16 cellular contexts compared by ENCODE assay signal in genomic region chr12:92107094-92107493, GRCh38. TPM values are rescaled to one million over a fixed set of nuclear protein-coding genes. Genes with fewer than 3 reads are reported as not detected.
A peak's percentile ranks its signal among the peaks of the same experiment; 100 is the strongest.
DNase-seq lines count a peak whose midpoint lies in the region; ATAC-seq and TF ChIP-seq lines count a peak whose summit lies in the region.
"Had no signal": no experiment of that assay in that cellular context is flagged by ENCODE, and none has a peak within 500 bp of the region (broad histone marks: within the 10 kb centered on the region; RNA-seq: fewer than 3 reads in every experiment).

No MANE protein-coding gene starts in this region.

- no peak overlapping the region for H4K91ac ChIP-seq in IMR-90 (ENCODE audit: insufficient read depth, low read depth, low read length)
- H4K91ac ChIP-seq in neuronal stem cell (ENCODE audit: low read depth, low read length, poor library complexity) = no peak overlapping the region

- H2BK120ac ChIP-seq in IMR-90 (ENCODE audit: low read depth, low read length) (no peak overlapping the region), neuronal stem cell (ENCODE audit: low read depth, low read length) (no peak overlapping the region)

- H2BK5ac ChIP-seq in IMR-90 (ENCODE audit: low read depth, low read length, poor library complexity, severe bottlenecking) (no peak overlapping the region), neuronal stem cell (ENCODE audit: low read length) (no peak overlapping the region)

- no peak for TF ChIP-seq RAD21 in IMR-90 (IDR thresholded peaks at IDR 0.05; ENCODE audit: low read length)

- H3K14ac ChIP-seq in IMR-90 (replicated peaks; ENCODE audit: low read depth, low read length) (no peak overlapping the region), neuronal stem cell (ENCODE audit: low read length) (no peak overlapping the region)

- H2AK5ac ChIP-seq in IMR-90 (ENCODE audit: low read depth, low read length) = peak overlapping the region; percentile 0; the same call in 1 of the 2 replicates
- no peak overlapping the region for H2AK5ac ChIP-seq in neuronal stem cell (ENCODE audit: low read depth, low read length)

- POLR2A ChIA-PET in activated CD4-positive, alpha-beta T cell treated with anti-CD3 and anti-CD28 coated beads for 36 hours (lab: Charles Lee) = interaction anchor here (0.7 kb wide), 1 partner anchor 481 kb away, joined by 6 read pairs; no protein-coding TSS in a partner anchor
- POLR2A ChIA-PET in IMR-90 (lab: Charles Lee; ENCODE audit: unreplicated experiment) = interaction anchor here (0.6 kb wide), 1 partner anchor 31 kb away, joined by 4 read pairs; no protein-coding TSS in a partner anchor

- H3K23ac ChIP-seq in IMR-90 (ENCODE audit: low read depth, low read length) (peak overlapping the region; percentile 26; the same call in 1 of the 2 replicates), neuronal stem cell (ENCODE audit: low read depth, low read length, poor library complexity) (no peak overlapping the region)

- no peak for ATAC-seq in activated CD4-positive, alpha-beta T cell treated with anti-CD3 and anti-CD28 coated beads for 36 hours
- ATAC-seq in IMR-90 (ENCODE audit: low read depth) = no peak
- ATAC-seq in HG02642 (IDR thresholded peaks at IDR 0.05; ENCODE audit: poor library complexity, unreplicated experiment) = no peak
- ATAC-seq: activated CD4-positive, CD25-positive, alpha-beta regulatory T cell treated with anti-CD3 and anti-CD28 coated beads, Interleukin-2, amount 50 U/mL, for 24 hours; GM12878; stimulated activated naive CD8-positive, alpha-beta T cell treated with anti-CD3 and anti-CD28 coated beads, Interleukin-15, Interleukin-2, amounts not matched to agents 100 U/mL and 50 U/mL, for 24 hours had no signal

- H3K4me3 ChIP-seq in IMR-90 (ENCODE audit: insufficient read depth, low read depth, low read length) (no peak overlapping the region), ectodermal cell (ENCODE audit: insufficient read depth, low read depth, low read length) (no peak overlapping the region), neuronal stem cell (ENCODE audit: low read length in 2 of 2) (no peak overlapping the region)
- H3K4me3 ChIP-seq: GM12878 had no signal

- H2BK15ac ChIP-seq in IMR-90 (ENCODE audit: low read depth, low read length) (0 out of 3 replicates have a peak overlapping the region, but pooled peaks have one; percentile 4), neuronal stem cell (ENCODE audit: low read length) (no peak overlapping the region)

- H4K8ac ChIP-seq in IMR-90 (ENCODE audit: low read depth in 2 of 2, low read length in 2 of 2) (peak overlapping the region; percentile 40 to 64; a peak in 2 of 4 replicates), neuronal stem cell (ENCODE audit: low read depth, low read length) (no peak overlapping the region)

- TF ChIP-seq CTCF in IMR-90 (conservative IDR thresholded peaks at IDR 0.05; ENCODE audit: low read depth, low read length) = no peak

- WGBS in IMR-90 (ENCODE audit: extremely low coverage in 2 of 2, insufficient read length in 1 of 2), 2 experiments = no CpG with 5 or more reads among the region's 4 CpGs
- 68 to 71% methylated on average over 4 of the region's 4 CpGs for WGBS in ectodermal cell, 2 experiments
- no CpG with 5 or more reads among the region's 4 CpGs for WGBS in neuronal stem cell (ENCODE audit: extremely low coverage in 2 of 2, insufficient read length in 2 of 2, insufficient replicate concordance in 1 of 2), 2 donors

- H4K5ac ChIP-seq in IMR-90 (ENCODE audit: low read depth, low read length) = no peak overlapping the region; the same call in 1 of the 2 replicates

- H3K9ac ChIP-seq in IMR-90 (ENCODE audit: low read depth, low read length) (no peak overlapping the region), neuronal stem cell (ENCODE audit: low read depth, low read length, poor library complexity) (no peak overlapping the region)

- dilution Hi-C loops in IMR-90 (cut with HindIII; ENCODE audit: low sequenced_read_pairs, unreplicated experiment) = no loop called here

- no peaks in the 10 kb centered on the region for H3K9me3 Mint-ChIP-seq in activated CD4-positive, alpha-beta T cell treated with anti-CD3 and anti-CD28 coated beads for 36 hours (ENCODE audit: low read depth)
- H3K9me3 Mint-ChIP-seq: memory B cell had no signal

- TF ChIP-seq POLR2A in IMR-90 (IDR thresholded peaks at IDR 0.05; ENCODE audit: low read depth, low read length) = no peak

- peak overlapping the region; percentile 29 for H3K27ac Mint-ChIP-seq in activated CD4-positive, alpha-beta T cell treated with anti-CD3 and anti-CD28 coated beads for 36 hours
- H3K27ac Mint-ChIP-seq: memory B cell had no signal

- no peak overlapping the region for H3K56ac ChIP-seq in IMR-90 (ENCODE audit: extremely low read depth, insufficient read depth, low read length)

- H3K27ac ChIP-seq in IMR-90 (ENCODE audit: insufficient read depth, low read length) = no peak overlapping the region
- H3K27ac ChIP-seq in ectodermal cell (ENCODE audit: insufficient read depth, low read depth, low read length, poor library complexity, severe bottlenecking) = peak overlapping the region; percentile 81
- peak overlapping the region; percentile 24 for H3K27ac ChIP-seq in neuronal stem cell (replicated peaks; ENCODE audit: low read length)
- H3K27ac ChIP-seq: RWPE1 had no signal

- peaks cover 3% of the 10 kb centered on the region for H3K36me3 Mint-ChIP-seq in activated CD4-positive, alpha-beta T cell treated with anti-CD3 and anti-CD28 coated beads for 36 hours (ENCODE audit: low read depth)
- H3K36me3 Mint-ChIP-seq: memory B cell had no signal

- no peaks in the 10 kb centered on the region for H3K36me3 ChIP-seq in IMR-90 (ENCODE audit: control insufficient read depth, insufficient read depth, low read length)
- H3K36me3 ChIP-seq in ectodermal cell (ENCODE audit: control insufficient read depth, insufficient read depth, low read length) = no peaks in the 10 kb centered on the region
- H3K36me3 ChIP-seq in neuronal stem cell (replicated peaks in 1 of 2; ENCODE audit: control insufficient read depth in 2 of 2, insufficient read depth in 2 of 2, low read length in 2 of 2) = no peaks in the 10 kb centered on the region

- in situ Hi-C loops in IMR-90 (cut with MboI; ENCODE audit: low sequenced_read_pairs) = no loop called here

- peak overlapping the region; percentile 45; the same call in 1 of the 2 replicates for H3K4ac ChIP-seq in IMR-90 (ENCODE audit: low read depth, low read length)
- no peak overlapping the region for H3K4ac ChIP-seq in neuronal stem cell (ENCODE audit: low read length)

- H2BK20ac ChIP-seq in IMR-90 (ENCODE audit: low read depth, low read length) = no peak overlapping the region

- no peak overlapping the region for H2BK12ac ChIP-seq in neuronal stem cell (ENCODE audit: low read length)

- H4K20me1 ChIP-seq in IMR-90 (ENCODE audit: insufficient read depth, low read length) = no peaks in the 10 kb centered on the region

- BruUV-seq in IMR-90 (replicated peaks; lab: Mats Ljungman, UMichigan) = no TSS peak

- no peak for DNase-seq in activated CD4-positive, alpha-beta T cell treated with anti-CD3 and anti-CD28 coated beads for 36 hours
- no peak for DNase-seq in activated CD4-positive, alpha-beta T cell treated with anti-CD3 and anti-CD28 coated beads for 48 hours
- DNase-seq in IMR-90 = no peak
- no peak for DNase-seq in neuronal stem cell (ENCODE audit: low spot score)
- DNase-seq in EL = no peak
- no peak for DNase-seq in hippocampal formation (lab: John Stamatoyannopoulos, UW)
- DNase-seq: MM.1S; NCI-H187 treated with DMSO at 0.1 percent for 48 hours; stimulated activated naive CD8-positive, alpha-beta T cell treated with anti-CD3 and anti-CD28 coated beads, Interleukin-15, Interleukin-2, amounts not matched to agents 100 U/mL and 50 U/mL, for 24 hours had no signal

- peaks cover 68% of the 10 kb centered on the region for H3K4me1 Mint-ChIP-seq in activated CD4-positive, alpha-beta T cell treated with anti-CD3 and anti-CD28 coated beads for 36 hours

- H3K27me3 Mint-ChIP-seq in activated CD4-positive, alpha-beta T cell treated with anti-CD3 and anti-CD28 coated beads for 36 hours = no peaks in the 10 kb centered on the region
- H3K27me3 Mint-ChIP-seq: memory B cell had no signal

- H2AK9ac ChIP-seq in IMR-90 (replicated peaks; ENCODE audit: low read depth, low read length, poor library complexity) = peak overlapping the region; percentile 76

- H3K9me3 ChIP-seq in IMR-90 (ENCODE audit: control insufficient read depth, insufficient read depth, low read length) (no peaks in the 10 kb centered on the region), ectodermal cell (ENCODE audit: control insufficient read depth, low read length) (no peaks in the 10 kb centered on the region), neuronal stem cell (replicated peaks in 1 of 2; ENCODE audit: control insufficient read depth in 2 of 2, insufficient read depth in 1 of 2, low read depth in 1 of 2, low read length in 2 of 2) (no peaks in the 10 kb centered on the region)

- peaks cover 5% of the 10 kb centered on the region; the same call in 1 of the 2 replicates for H3K9me1 ChIP-seq in IMR-90 (ENCODE audit: insufficient read depth, low read length)

- H3K79me1 ChIP-seq in IMR-90 (ENCODE audit: low read depth in 1 of 2, low read length in 2 of 2) = peaks cover 20 to 34% of the 10 kb centered on the region in 2 experiments; a peak in 3 of 4 replicates
- peaks cover 1% of the 10 kb centered on the region for H3K79me1 ChIP-seq in neuronal stem cell (ENCODE audit: low read depth, low read length)

- H3K4me2 ChIP-seq in IMR-90 (ENCODE audit: low read depth, low read length) (no peak overlapping the region), neuronal stem cell (ENCODE audit: insufficient read depth, low read length, poor library complexity, severe bottlenecking) (no peak overlapping the region)

- H3K18ac ChIP-seq in IMR-90 (ENCODE audit: low read depth, low read length) (no peak overlapping the region), neuronal stem cell (ENCODE audit: low read length) (no peak overlapping the region)

- CTCF ChIA-PET in activated CD4-positive, alpha-beta T cell treated with anti-CD3 and anti-CD28 coated beads for 36 hours (lab: Charles Lee) = no interaction called here
- CTCF ChIA-PET in IMR-90 (lab: Yijun Ruan, JAX) = interaction anchor here (0.6 to 2.5 kb wide), 3 partner anchors 11 to 296 kb away, joined by 3 to 7 read pairs (median 3); no protein-coding TSS in a partner anchor

- H3K27me3 ChIP-seq in IMR-90 (ENCODE audit: control insufficient read depth, insufficient read depth, low read length) (no peaks in the 10 kb centered on the region), ectodermal cell (ENCODE audit: control insufficient read depth, insufficient read depth, low read length, poor library complexity, severe bottlenecking) (no peaks in the 10 kb centered on the region), neuronal stem cell (ENCODE audit: control insufficient read depth in 3 of 3, insufficient read depth in 3 of 3, low read depth in 1 of 3, low read length in 3 of 3) (no peaks in the 10 kb centered on the region)

- H3K4me1 ChIP-seq in IMR-90 (ENCODE audit: control insufficient read depth, insufficient read depth, low read length) (peaks cover 12% of the 10 kb centered on the region), ectodermal cell (ENCODE audit: control insufficient read depth, insufficient read depth, low read length) (peaks cover 26% of the 10 kb centered on the region), neuronal stem cell (ENCODE audit: control insufficient read depth in 2 of 2, insufficient read depth in 1 of 2, low read depth in 1 of 2, low read length in 2 of 2) (peaks cover 19 to 25% of the 10 kb centered on the region in 2 donors)

- H2AFZ ChIP-seq in IMR-90 (replicated peaks; ENCODE audit: low read length, poor library complexity) = no peak overlapping the region
- H2AFZ ChIP-seq in neuronal stem cell (ENCODE audit: low read length) = peak overlapping the region; percentile 66

- intact Hi-C loops in activated CD4-positive, alpha-beta T cell treated with anti-CD3 and anti-CD28 coated beads for 36 hours (cut with DNase I, micrococcal nuclease) = no loop called here
- intact Hi-C loops in IMR-90 (cut with micrococcal nuclease) = no loop called here

- no peak overlapping the region for H3K4me3 Mint-ChIP-seq in activated CD4-positive, alpha-beta T cell treated with anti-CD3 and anti-CD28 coated beads for 36 hours
- H3K4me3 Mint-ChIP-seq: CD14-positive monocyte, memory B cell had no signal

RNA-seq across cellular contexts. Expression of gene BTG1, which starts 38.6 kb away (rescaled TPM):
- total RNA-seq in activated CD4-positive, alpha-beta T cell treated with anti-CD3 and anti-CD28 coated beads for 36 hours = 100 to 1,000 TPM in 1 of 2 experiments, 10 to 100 TPM in 1; 76.6 to 131 TPM
- 3.8 and 8.1 TPM in 2 replicates for total RNA-seq in IMR-90 (2012; rRNA removed)
- polyA plus RNA-seq in IMR-90 (2012; rRNA removed) = 33.5 and 43.3 TPM in 2 replicates
- polyA plus RNA-seq in IMR-90 (2012; cell fraction: cytosol; rRNA removed) = 3.7 and 12.0 TPM in 2 replicates
- 4.7 and 12.8 TPM in 2 replicates for polyA plus RNA-seq in IMR-90 (2012; cell fraction: nucleus; rRNA removed; ENCODE audit: low replicate concordance)
- 59.8 TPM for polyA plus RNA-seq in ectodermal cell (2013, experiment 1 of 4)
- 61.2 TPM for polyA plus RNA-seq in ectodermal cell (2013, experiment 2 of 4)
- polyA plus RNA-seq in ectodermal cell (2013, experiment 3 of 4) = 57.7 TPM
- polyA plus RNA-seq in ectodermal cell (2013, experiment 4 of 4) = 73.9 TPM
- polyA plus RNA-seq in neuronal stem cell (2013, experiment 1 of 2) = 44.8 TPM
- polyA plus RNA-seq in neuronal stem cell (2013, experiment 2 of 2) = 46.5 TPM
